1 cellular context compared by ENCODE assay signal in genomic region chr3:125055165-125055912, GRCh38.
TF ChIP-seq lines count a peak whose summit lies in the region.

No MANE protein-coding gene starts in this region.

TF ChIP-seq in GM12891, 5 proteins besides CTCF, POLR2A, EP300 and RAD21:
- TF ChIP-seq SPI1 (IDR thresholded peaks at IDR 0.05; ENCODE audit: low read depth, low read length), result no peak
- TF ChIP-seq PAX5 (IDR thresholded peaks at IDR 0.05; ENCODE audit: insufficient read depth, low read length, severe bottlenecking), result no peak
- TF ChIP-seq POLR2AphosphoS5 (IDR thresholded peaks at IDR 0.05; ENCODE audit: low read depth, low read length), result no peak
TF ChIP-seq in GM12891: peak in this region for 0.
